In the genomic region with DNA sequence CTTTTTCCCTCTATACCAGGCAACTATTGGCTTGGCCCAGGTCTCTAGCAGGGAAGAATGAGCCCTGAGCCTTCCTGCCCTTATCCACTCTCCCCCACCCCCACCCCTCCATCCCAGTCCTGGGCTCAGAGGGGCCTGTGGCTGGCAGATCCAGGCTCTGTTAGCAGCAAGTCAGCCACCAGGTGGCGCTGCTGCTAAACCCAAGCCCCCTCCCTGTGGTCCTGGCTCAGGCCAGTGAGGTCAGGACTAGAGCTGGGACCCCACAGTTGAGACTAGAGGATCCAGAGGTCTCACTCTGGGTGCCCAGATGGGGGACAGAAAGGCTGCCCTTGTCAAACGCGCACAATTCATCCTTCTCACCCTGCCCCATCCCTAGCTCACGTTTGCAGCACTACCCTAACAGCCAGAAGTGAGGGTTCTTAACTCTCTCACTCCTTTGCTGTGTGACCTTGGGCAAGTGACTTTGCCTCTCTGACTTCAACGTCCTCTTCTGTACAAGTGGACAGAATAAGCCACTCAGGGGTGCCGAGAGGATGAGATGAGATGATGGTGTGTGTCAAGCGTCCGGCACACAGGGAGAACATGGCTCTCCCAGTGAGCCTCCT, we compare ENCODE assay signal across 7 cellular contexts.
A peak's percentile ranks its signal among the peaks of the same experiment; 100 is the strongest.
DNase-seq lines count a peak whose midpoint lies in the region; ATAC-seq and TF ChIP-seq lines count a peak whose summit lies in the region.

No MANE protein-coding gene starts in this region.

- H3K36me3 ChIP-seq in brain microvascular endothelial cell (replicated peaks), result no peaks in the 10 kb centered on the region

- peak; percentile 79 for DNase-seq in GM10248 (ENCODE audit: extremely low spot score)
- DNase-seq in T-helper 1 cell, result peak in 3 of 5 donors; percentile 11 to 33 (median 19)
- DNase-seq in brain microvascular endothelial cell, result no peak
- DNase-seq in iPS-NIHi7 (ENCODE audit: extremely low spot score), result peak; percentile 97
- peak; percentile 11 to 51 for DNase-seq in stimulated activated CD4-positive, alpha-beta T cell treated with anti-CD3 and anti-CD28 coated beads, Interleukin-15, amount 100 ng/mL, for 48 hours (ENCODE audit: low read depth in 2 of 2)

- no peak overlapping the region for H3K4me3 ChIP-seq in brain microvascular endothelial cell (ENCODE audit: low read depth, low read length)

- CTCF ChIA-PET in GM10248 (lab: Yijun Ruan, JAX), result interaction anchor here (0.7 to 4.1 kb wide), 30 partner anchors 8 to 409 kb away, joined by 3 to 24 read pairs (median 4); no protein-coding TSS in a partner anchor

- ATAC-seq in HG02970 (IDR thresholded peaks at IDR 0.05; ENCODE audit: low FRiP score, unreplicated experiment) (peak; percentile 63), GM18907 (IDR thresholded peaks at IDR 0.05; ENCODE audit: unreplicated experiment) (no peak)

- H3K27ac ChIP-seq in brain microvascular endothelial cell, result no peak overlapping the region

- POLR2A ChIA-PET in GM10248 (lab: Yijun Ruan, JAX), result no interaction called here

- TF ChIP-seq CTCF in GM10248 (IDR thresholded peaks at IDR 0.05; ENCODE audit: control extremely low read depth, extremely low read depth, low read depth, missing control alignments) (peak; percentile 86), brain microvascular endothelial cell (IDR thresholded peaks at IDR 0.05; ENCODE audit: low read depth, low read length, missing control alignments) (peak; percentile 87)

- H3K27me3 ChIP-seq in brain microvascular endothelial cell (replicated peaks), result peaks cover 8% of the 10 kb centered on the region

- in situ Hi-C loops in brain microvascular endothelial cell (cut with HindIII; ENCODE audit: low pct_ligation_motif_present, low sequenced_read_pairs), result no loop called here
